In genomic region chr6:145668844-145669243, GRCh38 we compare ENCODE assay signal across 20 cellular contexts.
"Had no signal": no experiment of that assay in that cellular context is flagged by ENCODE, and none has a peak within 500 bp of the region (broad histone marks: within the 10 kb centered on the region; RNA-seq: fewer than 3 reads in every experiment).

No MANE protein-coding gene starts in this region.

- H3K27ac ChIP-seq: parathyroid adenoma, right lobe of liver, upper lobe of left lung had no signal

- H3K9me3 ChIP-seq: right lobe of liver, thoracic aorta, upper lobe of left lung had no signal

- H3K36me3 ChIP-seq: right lobe of liver, thoracic aorta, upper lobe of left lung had no signal

- H3K4me3 Mint-ChIP-seq: activated CD8-positive, alpha-beta T cell treated with anti-CD3 and anti-CD28 coated beads for 36 hours; activated naive CD8-positive, alpha-beta T cell treated with anti-CD3 and anti-CD28 coated beads for 36 hours; activated T-helper 17 cell treated with anti-CD3 and anti-CD28 coated beads, Interleukin-2, amount 50 U/mL, for 72 hours; brain; naive thymus-derived CD8-positive, alpha-beta T cell; stimulated activated naive B cell treated with anti-CD40 and anti-IgM and Interleukin-4, amounts not matched to agents 10 μg/mL and 1 μg/mL and 100 μg/mL, for 72 hours; T-cell; WTC11 had no signal

- ATAC-seq: activated CD8-positive, alpha-beta T cell treated with anti-CD3 and anti-CD28 coated beads for 36 hours; activated T-helper 17 cell treated with anti-CD3 and anti-CD28 coated beads, Interleukin-2, amount 50 U/mL, for 72 hours; naive thymus-derived CD8-positive, alpha-beta T cell; stimulated activated naive B cell treated with anti-CD40 and anti-IgM and Interleukin-4, amounts not matched to agents 10 μg/mL and 1 μg/mL and 100 μg/mL, for 72 hours; T-cell; WTC11 had no signal

- H3K27ac Mint-ChIP-seq: activated CD8-positive, alpha-beta T cell treated with anti-CD3 and anti-CD28 coated beads for 36 hours; activated naive CD8-positive, alpha-beta T cell treated with anti-CD3 and anti-CD28 coated beads for 36 hours; activated T-helper 17 cell treated with anti-CD3 and anti-CD28 coated beads, Interleukin-2, amount 50 U/mL, for 72 hours; naive thymus-derived CD8-positive, alpha-beta T cell; stimulated activated naive B cell treated with anti-CD40 and anti-IgM and Interleukin-4, amounts not matched to agents 10 μg/mL and 1 μg/mL and 100 μg/mL, for 72 hours; T-cell; WTC11 had no signal

- H3K27me3 ChIP-seq: right lobe of liver, upper lobe of left lung had no signal

- H3K9me3 Mint-ChIP-seq: activated CD8-positive, alpha-beta T cell treated with anti-CD3 and anti-CD28 coated beads for 36 hours; activated T-helper 17 cell treated with anti-CD3 and anti-CD28 coated beads, Interleukin-2, amount 50 U/mL, for 72 hours; stimulated activated naive B cell treated with anti-CD40 and anti-IgM and Interleukin-4, amounts not matched to agents 10 μg/mL and 1 μg/mL and 100 μg/mL, for 72 hours; T-cell had no signal

- H2AFZ ChIP-seq: parathyroid adenoma had no signal

- H3K4me1 ChIP-seq: parathyroid adenoma, upper lobe of left lung had no signal

- DNase-seq: activated CD4-positive, alpha-beta T cell treated with anti-CD3 and anti-CD28 coated beads for 48 hours; activated CD8-positive, alpha-beta T cell treated with anti-CD3 and anti-CD28 coated beads for 36 hours; activated naive CD4-positive, alpha-beta T cell; activated naive CD8-positive, alpha-beta T cell treated with anti-CD3 and anti-CD28 coated beads for 36 hours; activated T-cell treated with anti-CD3 and anti-CD28 coated beads, Interleukin-2, amount 50 U/mL, for 1 hour; amygdala; cortex of kidney; effector memory CD4-positive, alpha-beta T cell; glutamatergic neuron; naive thymus-derived CD8-positive, alpha-beta T cell; right lobe of liver; stimulated activated CD4-positive, alpha-beta T cell treated with anti-CD3 and anti-CD28 coated beads, Interleukin-4, amount 100 ng/mL, for 4 hours; stimulated activated naive B cell treated with anti-CD40 and anti-IgM and Interleukin-4, amounts not matched to agents 10 μg/mL and 1 μg/mL and 100 μg/mL, for 72 hours; T-cell; upper lobe of left lung had no signal

- H3K79me2 ChIP-seq: parathyroid adenoma had no signal

- H3K4me1 Mint-ChIP-seq: activated naive CD8-positive, alpha-beta T cell treated with anti-CD3 and anti-CD28 coated beads for 36 hours; activated T-helper 17 cell treated with anti-CD3 and anti-CD28 coated beads, Interleukin-2, amount 50 U/mL, for 72 hours; naive thymus-derived CD8-positive, alpha-beta T cell; stimulated activated naive B cell treated with anti-CD40 and anti-IgM and Interleukin-4, amounts not matched to agents 10 μg/mL and 1 μg/mL and 100 μg/mL, for 72 hours; T-cell had no signal

- H3K27me3 Mint-ChIP-seq: activated CD8-positive, alpha-beta T cell treated with anti-CD3 and anti-CD28 coated beads for 36 hours; activated naive CD8-positive, alpha-beta T cell treated with anti-CD3 and anti-CD28 coated beads for 36 hours; activated T-helper 17 cell treated with anti-CD3 and anti-CD28 coated beads, Interleukin-2, amount 50 U/mL, for 72 hours; brain; naive thymus-derived CD8-positive, alpha-beta T cell; stimulated activated naive B cell treated with anti-CD40 and anti-IgM and Interleukin-4, amounts not matched to agents 10 μg/mL and 1 μg/mL and 100 μg/mL, for 72 hours; T-cell had no signal

- H3K4me3 ChIP-seq: right lobe of liver, thoracic aorta, upper lobe of left lung had no signal

- H3K36me3 Mint-ChIP-seq: WTC11 had no signal

- H3K9ac ChIP-seq: parathyroid adenoma had no signal
